In genomic region chr12:113933201-113933786, GRCh38 we compare ENCODE assay signal across 9 cellular contexts. TPM values are rescaled to one million over a fixed set of nuclear protein-coding genes. Genes with fewer than 3 reads are reported as not detected.
DNase-seq lines count a peak whose midpoint lies in the region; ATAC-seq and TF ChIP-seq lines count a peak whose summit lies in the region.
"Had no signal": no experiment of that assay in that cellular context is flagged by ENCODE, and none has a peak within 500 bp of the region (broad histone marks: within the 10 kb centered on the region; RNA-seq: fewer than 3 reads in every experiment).

No MANE protein-coding gene starts in this region.

- H3K27ac ChIP-seq in heart right ventricle: no peak overlapping the region

- TF ChIP-seq CTCF in heart right ventricle (IDR thresholded peaks at IDR 0.05): no peak

- H3K9me3 ChIP-seq in heart right ventricle (no peaks in the 10 kb centered on the region), MG63 (no peaks in the 10 kb centered on the region)

- WGBS in heart right ventricle, 2 donors: 61 to 68% methylated on average over 18 of the region's 18 CpGs

- intact Hi-C loops in heart right ventricle (cut with DNase I) (no loop called here), posterior vena cava (cut with DNase I) (no loop called here)

- no peaks in the 10 kb centered on the region for H3K27me3 ChIP-seq in heart right ventricle
- H3K27me3 ChIP-seq in MG63: no peaks in the 10 kb centered on the region

- H3K4me3 ChIP-seq in heart right ventricle (no peak overlapping the region), MG63 (no peak overlapping the region)

- peaks cover 0 to 12% (median 4%) of the 10 kb centered on the region in 9 donors for H3K4me1 ChIP-seq in heart right ventricle

- H3K36me3 ChIP-seq in heart right ventricle: peaks cover 0 to 90% (median 21%) of the 10 kb centered on the region in 9 donors
- H3K36me3 ChIP-seq in MG63: no peaks in the 10 kb centered on the region; the same call in 1 of the 2 replicates

- ATAC-seq in heart right ventricle (peak in 5 of 8 donors; percentile 22 to 61 (median 35)), SK-N-SH treated with all-trans-retinoic acid at 6 μM for 48 hours (no peak)

- DNase-seq in EL: peak; percentile 16
- peak; percentile 85 for DNase-seq in amniotic epithelial cell (ENCODE audit: low read depth)
- peak in 1 of 2 donors; percentile 26 for DNase-seq in heart right ventricle
- peak; percentile 89 for DNase-seq in posterior vena cava (ENCODE audit: low spot score)
- DNase-seq in MG63: no peak
- no peak for DNase-seq in NCI-H2081 treated with DMSO at 0.1 percent for 48 hours (lab: John Stamatoyannopoulos, UW)
- DNase-seq in activated effector memory CD4-positive, alpha-beta T cell treated with Interleukin-2 at 50 U/mL for 16 hours: no peak
- DNase-seq: NCI-H187 treated with DMSO at 0.1 percent for 48 hours had no signal

TF ChIP-seq in SK-N-SH treated with all-trans-retinoic acid at 6 μM for 48 hours, 23 proteins besides CTCF, POLR2A, EP300 and RAD21:
- TF ChIP-seq ZNF565 (CRISPR knock-in tag; conservative IDR thresholded peaks at IDR 0.05; ENCODE audit: low read depth) (no peak), ZNF70 (CRISPR knock-in tag; IDR thresholded peaks at IDR 0.05) (no peak), CSDC2 (CRISPR knock-in tag; IDR thresholded peaks at IDR 0.05) (no peak), TCF4 (CRISPR knock-in tag; IDR thresholded peaks at IDR 0.05; ENCODE audit: borderline replicate concordance) (no peak), ESRRG (CRISPR knock-in tag; IDR thresholded peaks at IDR 0.05) (no peak), ZNF8 (CRISPR knock-in tag; IDR thresholded peaks at IDR 0.05) (no peak), PATZ1 (CRISPR knock-in tag; IDR thresholded peaks at IDR 0.05; ENCODE audit: borderline replicate concordance) (no peak), GLIS3 (CRISPR knock-in tag; IDR thresholded peaks at IDR 0.05) (no peak), ARNTL (CRISPR knock-in tag; IDR thresholded peaks at IDR 0.05; ENCODE audit: borderline replicate concordance, low read depth) (no peak), ZFP3 (CRISPR knock-in tag; IDR thresholded peaks at IDR 0.05) (no peak), OSR1 (CRISPR knock-in tag; IDR thresholded peaks at IDR 0.05) (no peak), ISL1 (CRISPR knock-in tag; IDR thresholded peaks at IDR 0.05) (no peak), POU6F1 (CRISPR knock-in tag; IDR thresholded peaks at IDR 0.05; ENCODE audit: borderline replicate concordance, low read depth) (no peak), SNAI2 (CRISPR knock-in tag; IDR thresholded peaks at IDR 0.05) (no peak), BACH2 (CRISPR knock-in tag; IDR thresholded peaks at IDR 0.05; ENCODE audit: borderline replicate concordance) (no peak)
- TF ChIP-seq, protein P1, sequence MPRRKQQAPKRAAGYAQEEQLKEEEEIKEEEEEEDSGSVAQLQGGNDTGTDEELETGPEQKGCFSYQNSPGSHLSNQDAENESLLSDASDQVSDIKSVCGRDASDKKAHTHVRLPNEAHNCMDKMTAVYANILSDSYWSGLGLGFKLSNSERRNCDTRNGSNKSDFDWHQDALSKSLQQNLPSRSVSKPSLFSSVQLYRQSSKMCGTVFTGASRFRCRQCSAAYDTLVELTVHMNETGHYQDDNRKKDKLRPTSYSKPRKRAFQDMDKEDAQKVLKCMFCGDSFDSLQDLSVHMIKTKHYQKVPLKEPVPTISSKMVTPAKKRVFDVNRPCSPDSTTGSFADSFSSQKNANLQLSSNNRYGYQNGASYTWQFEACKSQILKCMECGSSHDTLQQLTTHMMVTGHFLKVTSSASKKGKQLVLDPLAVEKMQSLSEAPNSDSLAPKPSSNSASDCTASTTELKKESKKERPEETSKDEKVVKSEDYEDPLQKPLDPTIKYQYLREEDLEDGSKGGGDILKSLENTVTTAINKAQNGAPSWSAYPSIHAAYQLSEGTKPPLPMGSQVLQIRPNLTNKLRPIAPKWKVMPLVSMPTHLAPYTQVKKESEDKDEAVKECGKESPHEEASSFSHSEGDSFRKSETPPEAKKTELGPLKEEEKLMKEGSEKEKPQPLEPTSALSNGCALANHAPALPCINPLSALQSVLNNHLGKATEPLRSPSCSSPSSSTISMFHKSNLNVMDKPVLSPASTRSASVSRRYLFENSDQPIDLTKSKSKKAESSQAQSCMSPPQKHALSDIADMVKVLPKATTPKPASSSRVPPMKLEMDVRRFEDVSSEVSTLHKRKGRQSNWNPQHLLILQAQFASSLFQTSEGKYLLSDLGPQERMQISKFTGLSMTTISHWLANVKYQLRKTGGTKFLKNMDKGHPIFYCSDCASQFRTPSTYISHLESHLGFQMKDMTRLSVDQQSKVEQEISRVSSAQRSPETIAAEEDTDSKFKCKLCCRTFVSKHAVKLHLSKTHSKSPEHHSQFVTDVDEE (CRISPR knock-in tag; IDR thresholded peaks at IDR 0.05): no peak

RNA-seq across cellular contexts. Expression of gene RBM19, which starts 32.8 kb away (rescaled TPM):
- total RNA-seq in heart right ventricle (10 to 100 TPM; 13.3 to 20.9 (median 16.2) TPM), posterior vena cava (10 to 100 TPM; 23.8 to 27.7 TPM)
- 10 to 100 TPM; 14.1 to 26.6 TPM for polyA plus RNA-seq in heart right ventricle
- 16.4 and 17.8 TPM in 2 replicates for total RNA-seq in MG63 (2014; rRNA removed; shearing (Covaris generic); ENCODE audit: low replicate concordance)

Comparison
In these comparisons a context has a peak if more than half of its experiments do, and no peak if none do; other contexts are left out.
1. DNase-seq: peak in EL (single experiment), amniotic epithelial cell (single experiment) and posterior vena cava (single experiment); none in MG63 (single experiment), NCI-H2081 treated with DMSO at 0.1 percent for 48 hours (single experiment) and activated effector memory CD4-positive, alpha-beta T cell treated with Interleukin-2 at 50 U/mL for 16 hours (single experiment).